In the genomic region with DNA sequence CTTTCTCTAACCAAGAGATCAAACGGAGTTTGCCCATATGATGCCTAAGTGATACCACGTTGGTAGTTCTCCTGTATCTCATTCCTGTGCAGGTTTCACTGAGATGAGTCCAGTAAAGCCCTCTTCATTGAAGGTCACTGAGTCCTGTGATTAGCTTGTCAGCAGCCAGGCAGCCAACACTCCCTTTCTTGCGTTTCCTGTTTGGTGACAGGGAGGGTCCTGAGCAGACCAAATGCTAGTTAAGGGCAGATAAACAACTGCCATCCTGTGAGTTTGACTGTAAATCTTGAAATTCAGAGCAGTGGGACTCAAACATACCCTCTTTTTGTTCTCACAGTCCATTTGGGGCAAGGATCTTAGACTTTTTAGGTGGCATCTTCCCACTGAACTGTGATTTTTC, we compare ENCODE assay signal across 1 cellular context.
TF ChIP-seq lines count a peak whose summit lies in the region.

No MANE protein-coding gene starts in this region.

TF ChIP-seq in GM23338, 12 proteins besides CTCF, POLR2A, EP300 and RAD21 (continued from another document):
- TF ChIP-seq, protein P1, sequence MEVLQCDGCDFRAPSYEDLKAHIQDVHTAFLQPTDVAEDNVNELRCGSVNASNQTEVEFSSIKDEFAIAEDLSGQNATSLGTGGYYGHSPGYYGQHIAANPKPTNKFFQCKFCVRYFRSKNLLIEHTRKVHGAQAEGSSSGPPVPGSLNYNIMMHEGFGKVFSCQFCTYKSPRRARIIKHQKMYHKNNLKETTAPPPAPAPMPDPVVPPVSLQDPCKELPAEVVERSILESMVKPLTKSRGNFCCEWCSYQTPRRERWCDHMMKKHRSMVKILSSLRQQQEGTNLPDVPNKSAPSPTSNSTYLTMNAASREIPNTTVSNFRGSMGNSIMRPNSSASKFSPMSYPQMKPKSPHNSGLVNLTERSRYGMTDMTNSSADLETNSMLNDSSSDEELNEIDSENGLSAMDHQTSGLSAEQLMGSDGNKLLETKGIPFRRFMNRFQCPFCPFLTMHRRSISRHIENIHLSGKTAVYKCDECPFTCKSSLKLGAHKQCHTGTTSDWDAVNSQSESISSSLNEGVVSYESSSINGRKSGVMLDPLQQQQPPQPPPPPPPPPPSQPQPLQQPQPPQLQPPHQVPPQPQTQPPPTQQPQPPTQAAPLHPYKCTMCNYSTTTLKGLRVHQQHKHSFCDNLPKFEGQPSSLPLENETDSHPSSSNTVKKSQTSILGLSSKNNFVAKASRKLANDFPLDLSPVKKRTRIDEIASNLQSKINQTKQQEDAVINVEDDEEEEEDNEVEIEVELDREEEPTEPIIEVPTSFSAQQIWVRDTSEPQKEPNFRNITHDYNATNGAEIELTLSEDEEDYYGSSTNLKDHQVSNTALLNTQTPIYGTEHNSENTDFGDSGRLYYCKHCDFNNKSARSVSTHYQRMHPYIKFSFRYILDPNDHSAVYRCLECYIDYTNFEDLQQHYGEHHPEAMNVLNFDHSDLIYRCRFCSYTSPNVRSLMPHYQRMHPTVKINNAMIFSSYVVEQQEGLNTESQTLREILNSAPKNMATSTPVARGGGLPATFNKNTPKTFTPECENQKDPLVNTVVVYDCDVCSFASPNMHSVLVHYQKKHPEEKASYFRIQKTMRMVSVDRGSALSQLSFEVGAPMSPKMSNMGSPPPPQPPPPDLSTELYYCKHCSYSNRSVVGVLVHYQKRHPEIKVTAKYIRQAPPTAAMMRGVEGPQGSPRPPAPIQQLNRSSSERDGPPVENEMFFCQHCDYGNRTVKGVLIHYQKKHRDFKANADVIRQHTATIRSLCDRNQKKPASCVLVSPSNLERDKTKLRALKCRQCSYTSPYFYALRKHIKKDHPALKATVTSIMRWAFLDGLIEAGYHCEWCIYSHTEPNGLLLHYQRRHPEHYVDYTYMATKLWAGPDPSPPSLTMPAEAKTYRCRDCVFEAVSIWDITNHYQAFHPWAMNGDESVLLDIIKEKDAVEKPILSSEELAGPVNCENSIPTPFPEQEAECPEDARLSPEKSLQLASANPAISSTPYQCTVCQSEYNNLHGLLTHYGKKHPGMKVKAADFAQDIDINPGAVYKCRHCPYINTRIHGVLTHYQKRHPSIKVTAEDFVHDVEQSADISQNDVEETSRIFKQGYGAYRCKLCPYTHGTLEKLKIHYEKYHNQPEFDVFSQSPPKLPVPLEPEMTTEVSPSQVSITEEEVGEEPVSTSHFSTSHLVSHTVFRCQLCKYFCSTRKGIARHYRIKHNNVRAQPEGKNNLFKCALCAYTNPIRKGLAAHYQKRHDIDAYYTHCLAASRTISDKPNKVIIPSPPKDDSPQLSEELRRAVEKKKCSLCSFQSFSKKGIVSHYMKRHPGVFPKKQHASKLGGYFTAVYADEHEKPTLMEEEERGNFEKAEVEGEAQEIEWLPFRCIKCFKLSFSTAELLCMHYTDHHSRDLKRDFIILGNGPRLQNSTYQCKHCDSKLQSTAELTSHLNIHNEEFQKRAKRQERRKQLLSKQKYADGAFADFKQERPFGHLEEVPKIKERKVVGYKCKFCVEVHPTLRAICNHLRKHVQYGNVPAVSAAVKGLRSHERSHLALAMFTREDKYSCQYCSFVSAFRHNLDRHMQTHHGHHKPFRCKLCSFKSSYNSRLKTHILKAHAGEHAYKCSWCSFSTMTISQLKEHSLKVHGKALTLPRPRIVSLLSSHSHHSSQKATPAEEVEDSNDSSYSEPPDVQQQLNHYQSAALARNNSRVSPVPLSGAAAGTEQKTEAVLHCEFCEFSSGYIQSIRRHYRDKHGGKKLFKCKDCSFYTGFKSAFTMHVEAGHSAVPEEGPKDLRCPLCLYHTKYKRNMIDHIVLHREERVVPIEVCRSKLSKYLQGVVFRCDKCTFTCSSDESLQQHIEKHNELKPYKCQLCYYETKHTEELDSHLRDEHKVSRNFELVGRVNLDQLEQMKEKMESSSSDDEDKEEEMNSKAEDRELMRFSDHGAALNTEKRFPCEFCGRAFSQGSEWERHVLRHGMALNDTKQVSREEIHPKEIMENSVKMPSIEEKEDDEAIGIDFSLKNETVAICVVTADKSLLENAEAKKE (CRISPR knock-in tag; IDR thresholded peaks at IDR 0.05): no peak
- TF ChIP-seq, protein P2, sequence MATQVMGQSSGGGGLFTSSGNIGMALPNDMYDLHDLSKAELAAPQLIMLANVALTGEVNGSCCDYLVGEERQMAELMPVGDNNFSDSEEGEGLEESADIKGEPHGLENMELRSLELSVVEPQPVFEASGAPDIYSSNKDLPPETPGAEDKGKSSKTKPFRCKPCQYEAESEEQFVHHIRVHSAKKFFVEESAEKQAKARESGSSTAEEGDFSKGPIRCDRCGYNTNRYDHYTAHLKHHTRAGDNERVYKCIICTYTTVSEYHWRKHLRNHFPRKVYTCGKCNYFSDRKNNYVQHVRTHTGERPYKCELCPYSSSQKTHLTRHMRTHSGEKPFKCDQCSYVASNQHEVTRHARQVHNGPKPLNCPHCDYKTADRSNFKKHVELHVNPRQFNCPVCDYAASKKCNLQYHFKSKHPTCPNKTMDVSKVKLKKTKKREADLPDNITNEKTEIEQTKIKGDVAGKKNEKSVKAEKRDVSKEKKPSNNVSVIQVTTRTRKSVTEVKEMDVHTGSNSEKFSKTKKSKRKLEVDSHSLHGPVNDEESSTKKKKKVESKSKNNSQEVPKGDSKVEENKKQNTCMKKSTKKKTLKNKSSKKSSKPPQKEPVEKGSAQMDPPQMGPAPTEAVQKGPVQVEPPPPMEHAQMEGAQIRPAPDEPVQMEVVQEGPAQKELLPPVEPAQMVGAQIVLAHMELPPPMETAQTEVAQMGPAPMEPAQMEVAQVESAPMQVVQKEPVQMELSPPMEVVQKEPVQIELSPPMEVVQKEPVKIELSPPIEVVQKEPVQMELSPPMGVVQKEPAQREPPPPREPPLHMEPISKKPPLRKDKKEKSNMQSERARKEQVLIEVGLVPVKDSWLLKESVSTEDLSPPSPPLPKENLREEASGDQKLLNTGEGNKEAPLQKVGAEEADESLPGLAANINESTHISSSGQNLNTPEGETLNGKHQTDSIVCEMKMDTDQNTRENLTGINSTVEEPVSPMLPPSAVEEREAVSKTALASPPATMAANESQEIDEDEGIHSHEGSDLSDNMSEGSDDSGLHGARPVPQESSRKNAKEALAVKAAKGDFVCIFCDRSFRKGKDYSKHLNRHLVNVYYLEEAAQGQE (IDR thresholded peaks at IDR 0.05; ENCODE audit: unreplicated experiment): no peak
- TF ChIP-seq STAT1 (IDR thresholded peaks at IDR 0.05; ENCODE audit: unreplicated experiment): no peak
- TF ChIP-seq POLR2AphosphoS5 (IDR thresholded peaks at IDR 0.05; ENCODE audit: low read depth): no peak
- no peak for TF ChIP-seq NANOG (IDR thresholded peaks at IDR 0.05; ENCODE audit: borderline replicate concordance)
- no peak for TF ChIP-seq JUNB (IDR thresholded peaks at IDR 0.05; ENCODE audit: unreplicated experiment)
- no peak for TF ChIP-seq EZH2phosphoT487 (IDR thresholded peaks at IDR 0.05; ENCODE audit: unreplicated experiment)
